ENCODE assay signal across 20 cellular contexts in the genomic region with DNA sequence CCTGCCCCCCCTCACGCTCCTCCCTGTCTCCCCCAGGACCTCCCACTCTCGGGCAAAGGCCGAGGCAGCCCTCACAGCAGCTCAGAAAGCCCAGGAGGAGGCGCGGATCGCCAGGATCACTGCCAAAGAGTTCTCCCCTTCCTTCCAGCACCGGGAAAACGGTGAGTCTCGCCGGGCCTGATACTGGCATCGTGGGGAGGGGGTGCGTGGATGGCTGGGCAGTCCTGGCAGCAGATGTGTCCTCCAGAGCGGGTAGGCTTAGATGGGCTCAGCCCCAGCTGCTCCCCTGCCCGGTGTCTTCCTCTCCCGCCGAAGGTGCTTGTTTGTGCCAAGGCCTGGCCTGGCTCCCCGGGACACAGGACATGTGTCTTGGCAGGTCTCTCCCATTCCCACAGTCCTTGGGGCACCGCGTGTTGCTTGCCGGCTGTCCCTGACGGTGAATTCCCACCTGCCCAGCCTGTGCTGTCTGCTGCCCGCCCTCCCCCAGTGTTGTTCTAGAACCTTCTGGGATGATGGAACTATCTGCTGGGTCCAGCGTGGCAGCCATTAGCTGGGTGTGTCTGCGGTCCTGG.
A peak's percentile ranks its signal among the peaks of the same experiment; 100 is the strongest.
DNase-seq lines count a peak whose midpoint lies in the region; ATAC-seq and TF ChIP-seq lines count a peak whose summit lies in the region.
"Had no signal": no experiment of that assay in that cellular context is flagged by ENCODE, and none has a peak within 500 bp of the region (broad histone marks: within the 10 kb centered on the region; RNA-seq: fewer than 3 reads in every experiment).

No MANE protein-coding gene starts in this region.

- H3K27me3 ChIP-seq in osteoblast (ENCODE audit: insufficient read depth, low read length) (peaks cover 31% of the 10 kb centered on the region), right atrium auricular region (no peaks in the 10 kb centered on the region)
- H3K27me3 ChIP-seq: BLaER1 had no signal

- ATAC-seq in GM21423 (IDR thresholded peaks at IDR 0.05; ENCODE audit: unreplicated experiment) = no peak
- ATAC-seq in HG03439 (IDR thresholded peaks at IDR 0.05; ENCODE audit: unreplicated experiment) = no peak
- ATAC-seq: CD8-positive, alpha-beta T cell; GM12878; GM23338; HCT116; HepG2 had no signal

- DNase-seq in C1 segment of cervical spinal cord (lab: John Stamatoyannopoulos, UW) (peak in 8 of 14 donors; percentile 16 to 71 (median 26)), cerebellum (ENCODE audit: low spot score) (peak; percentile 73), osteoblast (ENCODE audit: insufficient read length, low spot score, missing footprints) (peak; percentile 83), right atrium auricular region (ENCODE audit: low spot score) (no peak), midbrain (lab: John Stamatoyannopoulos, UW) (no peak)
- DNase-seq: ACHN; AML-193; Calu3; CD8-positive, alpha-beta T cell; DMS79 treated with DMSO at 0.1 percent for 48 hours; HFFc6 had no signal

- no peaks in the 10 kb centered on the region for H4K20me1 ChIP-seq in osteoblast (ENCODE audit: insufficient read depth, low read length)
- H4K20me1 ChIP-seq: BLaER1 had no signal

- TF ChIP-seq CTCF in osteoblast (IDR thresholded peaks at IDR 0.05; ENCODE audit: extremely low read depth, low read depth, low read length) = no peak
- no peak for TF ChIP-seq CTCF in right atrium auricular region (IDR thresholded peaks at IDR 0.05)

- peak overlapping the region; percentile 52 for H3K27ac ChIP-seq in angular gyrus (ENCODE audit: low read depth, low read length)
- H3K27ac ChIP-seq in osteoblast (ENCODE audit: low read depth, low read length) = no peak overlapping the region
- no peak overlapping the region for H3K27ac ChIP-seq in right atrium auricular region
- H3K27ac ChIP-seq: BLaER1, KMS-11 had no signal

- H3K4me1 ChIP-seq in osteoblast (ENCODE audit: insufficient read depth, low read length) = peaks cover 8% of the 10 kb centered on the region
- H3K4me1 ChIP-seq in right atrium auricular region = no peaks in the 10 kb centered on the region

- H3K79me2 ChIP-seq in osteoblast (ENCODE audit: insufficient read depth, low read length) = no peaks in the 10 kb centered on the region

- H3K36me3 ChIP-seq in osteoblast (ENCODE audit: insufficient read depth, low read length) = no peaks in the 10 kb centered on the region
- H3K36me3 ChIP-seq in right atrium auricular region = no peaks in the 10 kb centered on the region
- H3K36me3 ChIP-seq: BLaER1 had no signal

- H3K4me3 ChIP-seq in osteoblast (ENCODE audit: insufficient read depth, low read length) (no peak overlapping the region), right atrium auricular region (no peak overlapping the region)
- H3K4me3 ChIP-seq: BLaER1, GM12878, GM23338 had no signal

- no peak overlapping the region for H2AFZ ChIP-seq in osteoblast (ENCODE audit: low read length)
- H2AFZ ChIP-seq: GM23338 had no signal

- H3K4me2 ChIP-seq in osteoblast (ENCODE audit: insufficient read depth, low read length) = no peak overlapping the region
- H3K4me2 ChIP-seq: BLaER1, GM23338, KMS-11 had no signal

- H3K9me3 ChIP-seq in osteoblast (ENCODE audit: low read depth, low read length) (no peaks in the 10 kb centered on the region), right atrium auricular region (no peaks in the 10 kb centered on the region)
- H3K9me3 ChIP-seq: BLaER1 had no signal

Comparison
In these comparisons a context has a peak if more than half of its experiments do, and no peak if none do; other contexts are left out.
1. DNase-seq: peak in C1 segment of cervical spinal cord (8 of 14), cerebellum (single experiment) and osteoblast (single experiment); none in right atrium auricular region (single experiment) and midbrain (single experiment).